Comparison of ENCODE assay signal across 1 cellular context in genomic region chr4:12875640-12876243, GRCh38.
TF ChIP-seq lines count a peak whose summit lies in the region.

No MANE protein-coding gene starts in this region.

TF ChIP-seq in H1, 55 proteins besides CTCF, POLR2A, EP300 and RAD21:
- TF ChIP-seq ATF2 (IDR thresholded peaks at IDR 0.05; ENCODE audit: low read length), result no peak
- no peak for TF ChIP-seq CREB1 (IDR thresholded peaks at IDR 0.05)
- TF ChIP-seq PHF8 (conservative IDR thresholded peaks at IDR 0.05; ENCODE audit: low read depth, low read length), result no peak
- TF ChIP-seq KDM4A (IDR thresholded peaks at IDR 0.05; ENCODE audit: low read depth, low read length, severe bottlenecking), result no peak
- TF ChIP-seq HDAC6 (IDR thresholded peaks at IDR 0.05; ENCODE audit: low read depth, low read length), result no peak
- TF ChIP-seq EZH2 (IDR thresholded peaks at IDR 0.05; ENCODE audit: low read depth, low read length, severe bottlenecking), result no peak
- no peak for TF ChIP-seq MAX (IDR thresholded peaks at IDR 0.05)
- no peak for TF ChIP-seq YY1 (IDR thresholded peaks at IDR 0.05; ENCODE audit: low read depth, low read length)
- TF ChIP-seq TAF7 (optimal IDR thresholded peaks at IDR 0.05; ENCODE audit: borderline replicate concordance, low read depth, low read length), result no peak
- TF ChIP-seq USF2 (IDR thresholded peaks at IDR 0.05; ENCODE audit: low read length), result no peak
- TF ChIP-seq BCL11A (IDR thresholded peaks at IDR 0.05; ENCODE audit: low read depth in 2 of 2, low read length in 2 of 2), result no peak
- TF ChIP-seq SAP30 (IDR thresholded peaks at IDR 0.05; ENCODE audit: insufficient read depth, insufficient replicate concordance, low read length), result no peak
- TF ChIP-seq KDM1A (IDR thresholded peaks at IDR 0.05; ENCODE audit: borderline replicate concordance, low read length), result no peak
- TF ChIP-seq E2F6 (IDR thresholded peaks at IDR 0.05), result no peak
- no peak for TF ChIP-seq TAF1 (IDR thresholded peaks at IDR 0.05; ENCODE audit: low read depth, low read length)
- TF ChIP-seq RFX5 (IDR thresholded peaks at IDR 0.05; ENCODE audit: borderline replicate concordance, low read depth, low read length), result no peak
- no peak for TF ChIP-seq SP4 (IDR thresholded peaks at IDR 0.05; ENCODE audit: low read length)
- no peak for TF ChIP-seq CHD2 (IDR thresholded peaks at IDR 0.05; ENCODE audit: low read length)
- no peak for TF ChIP-seq SP2 (IDR thresholded peaks at IDR 0.05; ENCODE audit: low read length)
- no peak for TF ChIP-seq SIN3A (conservative IDR thresholded peaks at IDR 0.05 in 1 of 2, IDR thresholded peaks at IDR 0.05 in 1 of 2; ENCODE audit: low read depth in 1 of 2, low read length in 2 of 2)
